35 cellular contexts compared by ENCODE assay signal in the genomic region with DNA sequence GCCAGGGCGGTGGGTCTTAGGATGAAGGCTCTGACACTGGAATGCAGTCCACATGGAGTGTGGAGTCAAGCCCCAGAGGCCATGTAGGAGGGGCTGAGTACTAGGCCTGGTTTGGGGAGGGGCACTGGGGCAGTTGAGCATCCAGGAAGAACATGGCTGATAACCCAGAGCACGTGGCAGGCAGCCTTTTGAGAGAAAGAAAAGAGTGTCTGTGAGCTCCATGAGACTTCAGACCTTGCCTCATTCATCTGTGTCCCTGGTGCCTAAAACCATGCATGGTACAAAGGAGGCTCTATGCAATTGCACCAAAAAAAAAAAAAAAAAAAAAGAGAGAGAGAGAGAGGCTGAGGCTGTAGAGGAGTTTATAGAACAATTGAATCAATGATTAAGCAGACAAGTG. TPM values are rescaled to one million over a fixed set of nuclear protein-coding genes. Genes with fewer than 3 reads are reported as not detected.
"Had no signal": no experiment of that assay in that cellular context is flagged by ENCODE, and none has a peak within 500 bp of the region (broad histone marks: within the 10 kb centered on the region; RNA-seq: fewer than 3 reads in every experiment).

No MANE protein-coding gene starts in this region.

- H3K27ac Mint-ChIP-seq: activated CD4-positive, alpha-beta T cell treated with anti-CD3 and anti-CD28 coated beads, Interleukin-2, amount 10 ng/mL, durations not matched to agents 24 days and 14 days; activated CD8-positive, alpha-beta T cell treated with anti-CD3 and anti-CD28 coated beads for 36 hours; activated naive CD4-positive, alpha-beta T cell treated with anti-CD3 and anti-CD28 coated beads, Interleukin-2, amount 50 U/mL, for 24 hours; activated naive CD8-positive, alpha-beta T cell treated with anti-CD3 and anti-CD28 coated beads, Interleukin-2, amount 10 ng/mL, durations not matched to agents 7 days and 5 days; activated T-helper 2 cell treated with anti-CD3 and anti-CD28 coated beads, Interferon-gamma antibody, Interleukin-2, Interleukin-4, amounts not matched to agents 10 μg/mL and 5 μg/mL and 100 μg/mL, durations not matched to agents 14 hours and 24 hours and 36 hours had no signal

- H3K36me3 ChIP-seq: cardiac muscle cell had no signal

- H3K9me3 ChIP-seq: ascending aorta, MG63, Peyer's patch had no signal

- H3K4me1 ChIP-seq: ascending aorta, Peyer's patch had no signal

- H3K27ac ChIP-seq: ascending aorta, cardiac muscle cell, Peyer's patch had no signal

- ATAC-seq: activated CD8-positive, alpha-beta T cell treated with anti-CD3 and anti-CD28 coated beads for 36 hours; PC-3; Right ventricle myocardium inferior had no signal

- H3K9me3 Mint-ChIP-seq: activated CD4-positive, alpha-beta T cell treated with anti-CD3 and anti-CD28 coated beads, Interleukin-2, amount 10 ng/mL, durations not matched to agents 24 days and 14 days; activated CD8-positive, alpha-beta T cell treated with anti-CD3 and anti-CD28 coated beads for 36 hours; activated naive CD4-positive, alpha-beta T cell treated with anti-CD3 and anti-CD28 coated beads, Interleukin-2, amount 50 U/mL, for 24 hours; activated naive CD8-positive, alpha-beta T cell treated with anti-CD3 and anti-CD28 coated beads, Interleukin-2, amount 10 ng/mL, durations not matched to agents 7 days and 5 days; activated T-helper 2 cell treated with anti-CD3 and anti-CD28 coated beads, Interferon-gamma antibody, Interleukin-2, Interleukin-4, amounts not matched to agents 10 μg/mL and 5 μg/mL and 100 μg/mL, durations not matched to agents 14 hours and 24 hours and 36 hours; central memory CD8-positive, alpha-beta T cell had no signal

- H3K27me3 Mint-ChIP-seq: activated CD4-positive, alpha-beta T cell treated with anti-CD3 and anti-CD28 coated beads, Interleukin-2, amount 10 ng/mL, durations not matched to agents 24 days and 14 days; activated CD8-positive, alpha-beta T cell treated with anti-CD3 and anti-CD28 coated beads for 36 hours; activated naive CD4-positive, alpha-beta T cell treated with anti-CD3 and anti-CD28 coated beads, Interleukin-2, amount 50 U/mL, for 24 hours; activated naive CD8-positive, alpha-beta T cell treated with anti-CD3 and anti-CD28 coated beads, Interleukin-2, amount 10 ng/mL, durations not matched to agents 7 days and 5 days; central memory CD8-positive, alpha-beta T cell had no signal

- H3K4me3 Mint-ChIP-seq: activated CD4-positive, alpha-beta T cell treated with anti-CD3 and anti-CD28 coated beads, Interleukin-2, amount 10 ng/mL, durations not matched to agents 24 days and 14 days; activated CD8-positive, alpha-beta T cell treated with anti-CD3 and anti-CD28 coated beads for 36 hours; activated naive CD4-positive, alpha-beta T cell treated with anti-CD3 and anti-CD28 coated beads, Interleukin-2, amount 50 U/mL, for 24 hours; activated naive CD8-positive, alpha-beta T cell treated with anti-CD3 and anti-CD28 coated beads, Interleukin-2, amount 10 ng/mL, durations not matched to agents 7 days and 5 days; central memory CD8-positive, alpha-beta T cell had no signal

- DNase-seq: activated CD4-positive, alpha-beta T cell treated with anti-CD3 and anti-CD28 coated beads, Interleukin-2, amount 10 ng/mL, durations not matched to agents 24 days and 14 days; activated CD4-positive, alpha-beta T cell treated with anti-CD3 and anti-CD28 coated beads, Interleukin-2, amount 50 U/mL, for 4 hours; activated CD8-positive, alpha-beta T cell treated with anti-CD3 and anti-CD28 coated beads for 36 hours; activated gamma-delta T cell; activated naive CD4-positive, alpha-beta T cell treated with Interleukin-2 at 50 U/mL for 16 hours; activated naive CD8-positive, alpha-beta T cell treated with anti-CD3 and anti-CD28 coated beads, Interleukin-2, amount 10 ng/mL, durations not matched to agents 7 days and 5 days; activated T-cell treated with anti-CD3 and anti-CD28 coated beads, Interleukin-2, amount 50 U/mL, for 1 hour; amygdala; Kasumi-1; KG1; MG63; NCI-H1048; NCI-H1105 treated with DMSO at 0.1 percent for 48 hours; NCI-H1436; NCI-H1694; NCI-H1930; NCI-H2081 treated with DMSO at 0.1 percent for 48 hours; NCI-H226; NCI-H446 treated with DMSO at 0.1 percent for 48 hours; NCI-H524; PC-3; Peyer's patch; RPMI8226; SIG-M5; T1000 had no signal

- H3K4me3 ChIP-seq: ascending aorta, cardiac muscle cell, MG63, Peyer's patch had no signal

- H3K27me3 ChIP-seq: ascending aorta, MG63, Peyer's patch had no signal

RNA-seq across cellular contexts. Expression of a gene that starts 21.3 kb away (rescaled TPM):
- total RNA-seq: PC-3 had no signal

RNA-seq across cellular contexts. Expression of a gene that starts 26.4 kb away (rescaled TPM):
- total RNA-seq: activated CD4-positive, alpha-beta T cell treated with anti-CD3 and anti-CD28 coated beads, Interleukin-2, amount 10 ng/mL, durations not matched to agents 24 days and 14 days; activated CD8-positive, alpha-beta memory T cell treated with anti-CD3 and anti-CD28 coated beads for 36 hours; activated CD8-positive, alpha-beta T cell treated with anti-CD3 and anti-CD28 coated beads for 36 hours; activated naive CD8-positive, alpha-beta T cell treated with anti-CD3 and anti-CD28 coated beads, Interleukin-2, amount 10 ng/mL, durations not matched to agents 7 days and 5 days; activated T-helper 2 cell treated with anti-CD3 and anti-CD28 coated beads, Interferon-gamma antibody, Interleukin-2, Interleukin-4, amounts not matched to agents 10 μg/mL and 5 μg/mL and 100 μg/mL, durations not matched to agents 14 hours and 24 hours and 36 hours; ascending aorta; cardiac muscle cell; PC-3; Peyer's patch; Right ventricle myocardium inferior; T-helper 1 cell treated with Interleukin-12 subunit alpha and Interleukin-12 subunit beta and Interleukin-4 antibody, amounts not matched to agents 30 ng/mL and 1 ng/mL, for 36 hours; T-helper 2 cell treated with Interferon-gamma antibody and Interleukin-4, amounts not matched to agents 100 ng/mL and 5 ng/mL, for 36 hours had no signal
- polyA plus RNA-seq: adipose tissue had no signal
